Comparison of ENCODE assay signal across 12 cellular contexts in the genomic region with DNA sequence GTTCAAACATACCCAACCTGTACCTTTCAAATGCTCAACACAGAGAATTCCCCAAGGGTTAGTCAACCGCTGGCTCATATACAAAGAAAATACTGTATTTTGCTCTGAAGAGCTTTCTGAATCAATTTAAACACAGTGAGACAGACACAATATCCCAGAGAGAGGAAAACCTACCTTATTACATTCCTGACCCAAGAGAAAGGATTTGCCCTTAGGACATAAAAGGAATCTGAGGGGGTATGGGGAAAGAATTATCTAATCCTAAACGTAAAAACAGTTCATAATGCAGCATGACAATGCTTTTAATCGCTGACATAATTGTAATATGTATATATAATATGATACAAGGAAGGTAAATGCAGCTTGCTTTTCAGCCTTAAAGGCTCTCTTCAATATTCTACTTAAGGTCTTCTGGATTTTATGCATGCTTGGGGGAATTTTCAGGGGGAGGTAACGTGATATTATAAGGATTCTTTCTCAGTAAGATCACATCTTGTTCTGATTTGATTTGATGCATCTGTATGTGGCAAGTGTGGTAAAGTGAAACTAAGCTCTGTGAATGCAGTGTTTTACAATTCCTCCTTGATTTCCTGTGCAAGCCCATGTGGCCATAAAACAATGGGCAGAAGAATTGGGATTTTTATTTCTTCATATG.
DNase-seq lines count a peak whose midpoint lies in the region; ATAC-seq and TF ChIP-seq lines count a peak whose summit lies in the region.
"Had no signal": no experiment of that assay in that cellular context is flagged by ENCODE, and none has a peak within 500 bp of the region (broad histone marks: within the 10 kb centered on the region; RNA-seq: fewer than 3 reads in every experiment).

No MANE protein-coding gene starts in this region.

- ATAC-seq in RWPE2 (ENCODE audit: low read depth) (peak; percentile 93), HG03025 (IDR thresholded peaks at IDR 0.05; ENCODE audit: low FRiP score, unreplicated experiment) (no peak), GM19035 (IDR thresholded peaks at IDR 0.05; ENCODE audit: unreplicated experiment) (no peak)
- ATAC-seq in stimulated activated effector memory CD8-positive, alpha-beta T cell treated with anti-CD3 and anti-CD28 coated beads, Interleukin-12 subunit alpha, Interleukin-12 subunit beta, amount 100 ng/mL, for 72 hours, result no peak
- ATAC-seq: activated T-cell treated with anti-CD3 and anti-CD28 coated beads, Interleukin-2, amount 50 U/mL, for 72 hours; HepG2 had no signal

- H3K4me3 Mint-ChIP-seq in osteocyte (ENCODE audit: unreplicated experiment), result peak overlapping the region; percentile 56
- H3K4me3 Mint-ChIP-seq in stimulated activated effector memory CD8-positive, alpha-beta T cell treated with anti-CD3 and anti-CD28 coated beads, Interleukin-12 subunit alpha, Interleukin-12 subunit beta, amount 100 ng/mL, for 72 hours, result no peak overlapping the region
- no peak overlapping the region for H3K4me3 Mint-ChIP-seq in activated T-cell treated with anti-CD3 and anti-CD28 coated beads, Interleukin-2, amount 50 U/mL, for 24 hours
- H3K4me3 Mint-ChIP-seq: activated B cell treated with CpG ODN at 0.5 μM for 24 hours; activated T-cell treated with anti-CD3 and anti-CD28 coated beads, Interleukin-2, amount 50 U/mL, for 72 hours had no signal

- peak overlapping the region; percentile 6 for H3K4me3 ChIP-seq in RWPE2 (ENCODE audit: severe bottlenecking)
- no peak overlapping the region for H3K4me3 ChIP-seq in fibroblast of lung (replicated peaks in 1 of 4; ENCODE audit: control extremely low read depth in 1 of 4, insufficient read depth in 1 of 4, low read depth in 3 of 4, low read length in 4 of 4)

- H3K27ac Mint-ChIP-seq in osteocyte (ENCODE audit: unreplicated experiment), result peak overlapping the region; percentile 87
- H3K27ac Mint-ChIP-seq in stimulated activated effector memory CD8-positive, alpha-beta T cell treated with anti-CD3 and anti-CD28 coated beads, Interleukin-12 subunit alpha, Interleukin-12 subunit beta, amount 100 ng/mL, for 72 hours, result no peak overlapping the region
- no peak overlapping the region for H3K27ac Mint-ChIP-seq in activated T-cell treated with anti-CD3 and anti-CD28 coated beads, Interleukin-2, amount 50 U/mL, for 24 hours
- H3K27ac Mint-ChIP-seq: activated B cell treated with CpG ODN at 0.5 μM for 24 hours; activated T-cell treated with anti-CD3 and anti-CD28 coated beads, Interleukin-2, amount 50 U/mL, for 72 hours had no signal

- no peaks in the 10 kb centered on the region for H3K27me3 Mint-ChIP-seq in osteocyte (ENCODE audit: unreplicated experiment)
- H3K27me3 Mint-ChIP-seq in activated T-cell treated with anti-CD3 and anti-CD28 coated beads, Interleukin-2, amount 50 U/mL, for 24 hours, result peaks cover 24% of the 10 kb centered on the region

- peaks cover 76% of the 10 kb centered on the region for H3K4me1 ChIP-seq in RWPE2 (ENCODE audit: insufficient read depth, poor library complexity, severe bottlenecking)
- H3K4me1 ChIP-seq in fibroblast of lung (ENCODE audit: control insufficient read depth, extremely low read depth, insufficient read depth, low read length), result peaks cover 20% of the 10 kb centered on the region

- H3K27me3 ChIP-seq in RWPE2 (ENCODE audit: insufficient read depth, poor library complexity, severe bottlenecking) (no peaks in the 10 kb centered on the region), fibroblast of lung (ENCODE audit: control insufficient read depth, insufficient read depth, low read length) (no peaks in the 10 kb centered on the region)

- H3K9ac ChIP-seq in fibroblast of lung (ENCODE audit: insufficient read depth, low read length), result no peak overlapping the region

- peaks cover 18% of the 10 kb centered on the region for H3K36me3 Mint-ChIP-seq in osteocyte (ENCODE audit: unreplicated experiment)
- no peaks in the 10 kb centered on the region for H3K36me3 Mint-ChIP-seq in stimulated activated effector memory CD8-positive, alpha-beta T cell treated with anti-CD3 and anti-CD28 coated beads, Interleukin-12 subunit alpha, Interleukin-12 subunit beta, amount 100 ng/mL, for 72 hours
- H3K36me3 Mint-ChIP-seq in activated T-cell treated with anti-CD3 and anti-CD28 coated beads, Interleukin-2, amount 50 U/mL, for 24 hours (ENCODE audit: low read depth), result no peaks in the 10 kb centered on the region

- no peaks in the 10 kb centered on the region for H3K36me3 ChIP-seq in RWPE2 (ENCODE audit: low read depth)
- no peaks in the 10 kb centered on the region for H3K36me3 ChIP-seq in fibroblast of lung (ENCODE audit: control insufficient read depth, insufficient read depth, low read length)

- DNase-seq in EH (ENCODE audit: low read depth), result peak; percentile 82
- no peak for DNase-seq in RWPE2 (ENCODE audit: low spot score)
- peak; percentile 65 to 83 for DNase-seq in fibroblast of lung (ENCODE audit: low read depth in 2 of 2)
- DNase-seq in osteocyte (ENCODE audit: extremely low spot score, unreplicated experiment), result no peak
- no peak for DNase-seq in stimulated activated effector memory CD8-positive, alpha-beta T cell treated with anti-CD3 and anti-CD28 coated beads, Interleukin-12 subunit alpha, Interleukin-12 subunit beta, amount 100 ng/mL, for 72 hours (ENCODE audit: low spot score in 2 of 2)
- DNase-seq in activated T-cell treated with anti-CD3 and anti-CD28 coated beads, Interleukin-2, amount 50 U/mL, for 24 hours, result no peak
- DNase-seq: activated B cell treated with CpG ODN at 0.5 μM for 24 hours; activated T-cell treated with anti-CD3 and anti-CD28 coated beads, Interleukin-2, amount 50 U/mL, for 72 hours; stimulated activated naive CD4-positive, alpha-beta T cell had no signal

- H3K27ac ChIP-seq in RWPE2 (ENCODE audit: poor library complexity, severe bottlenecking), result peak overlapping the region; percentile 100
- no peak overlapping the region for H3K27ac ChIP-seq in fibroblast of lung (ENCODE audit: insufficient read depth, low read length)

- no peaks in the 10 kb centered on the region for H4K20me1 ChIP-seq in fibroblast of lung (ENCODE audit: control insufficient read depth, extremely low read depth, insufficient read depth, low read length)

- H3K4me1 Mint-ChIP-seq in osteocyte (ENCODE audit: unreplicated experiment), result peaks cover 86% of the 10 kb centered on the region
- H3K4me1 Mint-ChIP-seq in stimulated activated effector memory CD8-positive, alpha-beta T cell treated with anti-CD3 and anti-CD28 coated beads, Interleukin-12 subunit alpha, Interleukin-12 subunit beta, amount 100 ng/mL, for 72 hours, result no peaks in the 10 kb centered on the region
- no peaks in the 10 kb centered on the region for H3K4me1 Mint-ChIP-seq in activated T-cell treated with anti-CD3 and anti-CD28 coated beads, Interleukin-2, amount 50 U/mL, for 24 hours (ENCODE audit: low read depth)
- H3K4me1 Mint-ChIP-seq: activated B cell treated with CpG ODN at 0.5 μM for 24 hours had no signal

- peak overlapping the region; percentile 9 for H3K4me2 ChIP-seq in fibroblast of lung (ENCODE audit: extremely low read depth, insufficient read depth, low read length)

- no peaks in the 10 kb centered on the region for H3K79me2 ChIP-seq in fibroblast of lung (ENCODE audit: control insufficient read depth, insufficient read depth, low read length)

- H3K9me3 ChIP-seq in RWPE2 (ENCODE audit: severe bottlenecking) (no peaks in the 10 kb centered on the region), fibroblast of lung (ENCODE audit: control insufficient read depth, insufficient read depth, low read depth, low read length) (no peaks in the 10 kb centered on the region)

- TF ChIP-seq CTCF in RWPE2 (IDR thresholded peaks at IDR 0.05; ENCODE audit: poor library complexity, severe bottlenecking), result no peak
- no peak for TF ChIP-seq CTCF in fibroblast of lung (conservative IDR thresholded peaks at IDR 0.05 in 1 of 2, IDR thresholded peaks at IDR 0.05 in 1 of 2; ENCODE audit: low read depth in 1 of 2, low read length in 2 of 2)
- TF ChIP-seq CTCF in osteocyte (IDR thresholded peaks at IDR 0.05), result no peak

- H3K9me3 Mint-ChIP-seq in osteocyte (ENCODE audit: unreplicated experiment), result peaks cover 3% of the 10 kb centered on the region
- no peaks in the 10 kb centered on the region for H3K9me3 Mint-ChIP-seq in stimulated activated effector memory CD8-positive, alpha-beta T cell treated with anti-CD3 and anti-CD28 coated beads, Interleukin-12 subunit alpha, Interleukin-12 subunit beta, amount 100 ng/mL, for 72 hours
- H3K9me3 Mint-ChIP-seq in activated T-cell treated with anti-CD3 and anti-CD28 coated beads, Interleukin-2, amount 50 U/mL, for 24 hours, result no peaks in the 10 kb centered on the region
- H3K9me3 Mint-ChIP-seq: activated B cell treated with CpG ODN at 0.5 μM for 24 hours; activated T-cell treated with anti-CD3 and anti-CD28 coated beads, Interleukin-2, amount 50 U/mL, for 72 hours had no signal

- H2AFZ ChIP-seq in fibroblast of lung (ENCODE audit: low read length), result no peak overlapping the region

Comparison
In these comparisons a context has a peak if more than half of its experiments do, and no peak if none do; other contexts are left out.
1. DNase-seq: peak in EH (single experiment) and fibroblast of lung (2 of 2); none in RWPE2 (single experiment), osteocyte (single experiment), stimulated activated effector memory CD8-positive, alpha-beta T cell treated with anti-CD3 and anti-CD28 coated beads, Interleukin-12 subunit alpha, Interleukin-12 subunit beta, amount 100 ng/mL, for 72 hours (0 of 2) and activated T-cell treated with anti-CD3 and anti-CD28 coated beads, Interleukin-2, amount 50 U/mL, for 24 hours (single experiment).